ENCODE assay signal across 16 cellular contexts in the genomic region with DNA sequence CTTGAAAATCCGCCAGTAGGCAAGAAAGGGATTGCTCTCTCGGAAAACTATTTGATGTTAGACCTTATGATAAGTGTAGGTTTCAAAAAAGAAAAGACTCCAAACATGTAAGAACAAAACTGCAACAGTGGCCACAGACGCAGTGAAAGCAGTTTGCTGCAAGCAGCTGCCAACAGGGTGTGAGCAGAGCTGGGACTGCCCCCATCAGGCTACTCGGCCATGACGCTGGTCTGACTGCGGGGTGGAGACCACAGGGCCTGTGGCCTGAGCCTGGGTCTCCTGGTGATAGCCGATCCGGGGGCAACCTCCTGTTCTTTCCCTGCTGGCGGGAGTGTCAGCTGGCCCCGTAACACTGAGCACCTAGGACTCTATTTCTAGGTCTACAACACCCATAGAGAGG.
A peak's percentile ranks its signal among the peaks of the same experiment; 100 is the strongest.
DNase-seq lines count a peak whose midpoint lies in the region; ATAC-seq, FAIRE-seq and TF ChIP-seq lines count a peak whose summit lies in the region.
"Had no signal": no experiment of that assay in that cellular context is flagged by ENCODE, and none has a peak within 500 bp of the region (broad histone marks: within the 10 kb centered on the region; RNA-seq: fewer than 3 reads in every experiment).

No MANE protein-coding gene starts in this region.

- ATAC-seq in GM18502 (IDR thresholded peaks at IDR 0.05; ENCODE audit: poor library complexity, unreplicated experiment) (peak; percentile 60), GM21526 (IDR thresholded peaks at IDR 0.05; ENCODE audit: low FRiP score, unreplicated experiment) (peak; percentile 80), WTC11 (peak; percentile 46; the same call in 1 of the 2 replicates), GM21528 (IDR thresholded peaks at IDR 0.05; ENCODE audit: low FRiP score, unreplicated experiment) (no peak), GM19324 (IDR thresholded peaks at IDR 0.05; ENCODE audit: low FRiP score, unreplicated experiment) (no peak)
- ATAC-seq: activated naive CD8-positive, alpha-beta T cell treated with anti-CD3 and anti-CD28 coated beads, Interleukin-2, amount 50 U/mL, for 24 hours; gastrocnemius medialis; HepG2 had no signal

- no peak for FAIRE-seq in urothelium cell line (lab: Jason Lieb, UNC)
- FAIRE-seq: HepG2 had no signal

- TF ChIP-seq POLR2A in prostate gland (IDR thresholded peaks at IDR 0.05) = no peak

- H3K27me3 Mint-ChIP-seq in WTC11 (ENCODE audit: low read depth) = no peaks in the 10 kb centered on the region
- H3K27me3 Mint-ChIP-seq: activated naive CD8-positive, alpha-beta T cell treated with anti-CD3 and anti-CD28 coated beads, Interleukin-2, amount 50 U/mL, for 24 hours; dendritic cell treated with granulocyte-macrophage colony-stimulating factor and Interleukin-4, amounts not matched to agents 40 ng/mL and 50 ng/mL, for 4 days had no signal

- H3K4me1 ChIP-seq in prostate gland (replicated peaks) = peaks cover 17% of the 10 kb centered on the region
- H3K4me1 ChIP-seq: gastrocnemius medialis, left ventricle myocardium inferior, SJCRH30 had no signal

- no peaks in the 10 kb centered on the region for H3K27me3 ChIP-seq in prostate gland (replicated peaks; ENCODE audit: insufficient read depth)
- H3K27me3 ChIP-seq: gastrocnemius medialis, SJCRH30 had no signal

- no peak for DNase-seq in WTC11 (ENCODE audit: low spot score)
- DNase-seq in prostate gland (ENCODE audit: low spot score) = peak; percentile 54
- no peak for DNase-seq in urothelium cell line (ENCODE audit: low spot score)
- no peak for DNase-seq in NOMO-1 (lab: John Stamatoyannopoulos, UW; ENCODE audit: unreplicated experiment in 2 of 2)
- DNase-seq: activated naive CD8-positive, alpha-beta T cell treated with anti-CD3 and anti-CD28 coated beads, Interleukin-2, amount 50 U/mL, for 24 hours; gastrocnemius medialis; left ventricle myocardium inferior; NCI-H1417; NCI-H526 treated with DMSO at 0.1 percent for 48 hours; SJCRH30 had no signal

- POLR2A ChIA-PET in WTC11 (lab: Charles Lee) = no interaction called here

- no peaks in the 10 kb centered on the region for H3K9me3 ChIP-seq in prostate gland

- TF ChIP-seq CTCF in WTC11 (IDR thresholded peaks at IDR 0.05) (no peak), prostate gland (IDR thresholded peaks at IDR 0.05) (peak in 1 of 4 experiments; percentile 8)

- peaks cover 74% of the 10 kb centered on the region for H3K36me3 Mint-ChIP-seq in WTC11

- peak overlapping the region; percentile 43; the same call in 1 of the 2 replicates for H3K27ac Mint-ChIP-seq in WTC11
- H3K27ac Mint-ChIP-seq: activated naive CD8-positive, alpha-beta T cell treated with anti-CD3 and anti-CD28 coated beads, Interleukin-2, amount 50 U/mL, for 24 hours; dendritic cell treated with granulocyte-macrophage colony-stimulating factor and Interleukin-4, amounts not matched to agents 40 ng/mL and 50 ng/mL, for 4 days had no signal

- no peak overlapping the region for H3K4me3 Mint-ChIP-seq in WTC11
- H3K4me3 Mint-ChIP-seq: activated naive CD8-positive, alpha-beta T cell treated with anti-CD3 and anti-CD28 coated beads, Interleukin-2, amount 50 U/mL, for 24 hours; dendritic cell treated with granulocyte-macrophage colony-stimulating factor and Interleukin-4, amounts not matched to agents 40 ng/mL and 50 ng/mL, for 4 days had no signal

- peaks cover 0 to 1% of the 10 kb centered on the region in 2 donors for H3K36me3 ChIP-seq in prostate gland

- CTCF ChIA-PET in WTC11 (lab: Charles Lee) = no interaction called here

- no peak overlapping the region for H3K4me3 ChIP-seq in prostate gland
- H3K4me3 ChIP-seq: gastrocnemius medialis, left ventricle myocardium inferior, SJCRH30 had no signal

- 0 out of 2 replicates have a peak, but pooled peaks cover 4% of the 10 kb centered on the region for H3K4me1 Mint-ChIP-seq in WTC11
- H3K4me1 Mint-ChIP-seq: activated naive CD8-positive, alpha-beta T cell treated with anti-CD3 and anti-CD28 coated beads, Interleukin-2, amount 50 U/mL, for 24 hours had no signal

- WGBS in prostate gland = 26% methylated on average over 10 of the region's 10 CpGs

- peak overlapping the region; percentile 73 to 76 for H3K27ac ChIP-seq in prostate gland
- H3K27ac ChIP-seq: gastrocnemius medialis, left ventricle myocardium inferior, SJCRH30 had no signal

- peaks cover 20% of the 10 kb centered on the region for H3K9me3 Mint-ChIP-seq in WTC11

- intact Hi-C loops in prostate gland (cut with DNase I) = no loop called here

TF ChIP-seq in WTC11, 78 proteins besides CTCF, POLR2A, EP300 and RAD21 (continues in another document):
- TF ChIP-seq TEAD1 (CRISPR knock-in tag; IDR thresholded peaks at IDR 0.05) (no peak), RORB (CRISPR knock-in tag; IDR thresholded peaks at IDR 0.05) (no peak), ZNF121 (CRISPR knock-in tag; IDR thresholded peaks at IDR 0.05) (no peak), SMAD3 (CRISPR knock-in tag; IDR thresholded peaks at IDR 0.05; ENCODE audit: borderline replicate concordance) (no peak), CBFB (CRISPR knock-in tag; IDR thresholded peaks at IDR 0.05; ENCODE audit: low read depth) (no peak), ATF1 (CRISPR knock-in tag; IDR thresholded peaks at IDR 0.05) (no peak), E2F4 (CRISPR knock-in tag; IDR thresholded peaks at IDR 0.05; ENCODE audit: borderline replicate concordance, low read depth) (no peak), ESRRA (CRISPR knock-in tag; IDR thresholded peaks at IDR 0.05; ENCODE audit: borderline replicate concordance) (no peak), TCF7 (CRISPR knock-in tag; IDR thresholded peaks at IDR 0.05; ENCODE audit: low read depth) (no peak), IRF1 (CRISPR knock-in tag; IDR thresholded peaks at IDR 0.05) (no peak)
- TF ChIP-seq, protein P1, sequence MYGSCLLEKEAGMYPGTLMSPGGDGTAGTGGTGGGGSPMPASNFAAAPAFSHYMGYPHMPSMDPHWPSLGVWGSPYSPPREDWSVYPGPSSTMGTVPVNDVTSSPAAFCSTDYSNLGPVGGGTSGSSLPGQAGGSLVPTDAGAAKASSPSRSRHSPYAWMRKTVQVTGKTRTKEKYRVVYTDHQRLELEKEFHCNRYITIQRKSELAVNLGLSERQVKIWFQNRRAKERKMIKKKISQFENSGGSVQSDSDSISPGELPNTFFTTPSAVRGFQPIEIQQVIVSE (CRISPR knock-in tag; IDR thresholded peaks at IDR 0.05; ENCODE audit: borderline replicate concordance) = no peak
- TF ChIP-seq, protein P2, sequence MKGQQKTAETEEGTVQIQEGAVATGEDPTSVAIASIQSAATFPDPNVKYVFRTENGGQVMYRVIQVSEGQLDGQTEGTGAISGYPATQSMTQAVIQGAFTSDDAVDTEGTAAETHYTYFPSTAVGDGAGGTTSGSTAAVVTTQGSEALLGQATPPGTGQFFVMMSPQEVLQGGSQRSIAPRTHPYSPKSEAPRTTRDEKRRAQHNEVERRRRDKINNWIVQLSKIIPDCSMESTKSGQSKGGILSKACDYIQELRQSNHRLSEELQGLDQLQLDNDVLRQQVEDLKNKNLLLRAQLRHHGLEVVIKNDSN (CRISPR knock-in tag; IDR thresholded peaks at IDR 0.05) = no peak
- TF ChIP-seq, protein P3, sequence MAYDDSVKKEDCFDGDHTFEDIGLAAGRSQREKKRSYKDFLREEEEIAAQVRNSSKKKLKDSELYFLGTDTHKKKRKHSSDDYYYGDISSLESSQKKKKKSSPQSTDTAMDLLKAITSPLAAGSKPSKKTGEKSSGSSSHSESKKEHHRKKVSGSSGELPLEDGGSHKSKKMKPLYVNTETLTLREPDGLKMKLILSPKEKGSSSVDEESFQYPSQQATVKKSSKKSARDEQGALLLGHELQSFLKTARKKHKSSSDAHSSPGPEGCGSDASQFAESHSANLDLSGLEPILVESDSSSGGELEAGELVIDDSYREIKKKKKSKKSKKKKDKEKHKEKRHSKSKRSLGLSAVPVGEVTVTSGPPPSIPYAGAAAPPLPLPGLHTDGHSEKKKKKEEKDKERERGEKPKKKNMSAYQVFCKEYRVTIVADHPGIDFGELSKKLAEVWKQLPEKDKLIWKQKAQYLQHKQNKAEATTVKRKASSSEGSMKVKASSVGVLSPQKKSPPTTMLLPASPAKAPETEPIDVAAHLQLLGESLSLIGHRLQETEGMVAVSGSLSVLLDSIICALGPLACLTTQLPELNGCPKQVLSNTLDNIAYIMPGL (CRISPR knock-in tag; IDR thresholded peaks at IDR 0.05) = no peak
- TF ChIP-seq, protein P4, sequence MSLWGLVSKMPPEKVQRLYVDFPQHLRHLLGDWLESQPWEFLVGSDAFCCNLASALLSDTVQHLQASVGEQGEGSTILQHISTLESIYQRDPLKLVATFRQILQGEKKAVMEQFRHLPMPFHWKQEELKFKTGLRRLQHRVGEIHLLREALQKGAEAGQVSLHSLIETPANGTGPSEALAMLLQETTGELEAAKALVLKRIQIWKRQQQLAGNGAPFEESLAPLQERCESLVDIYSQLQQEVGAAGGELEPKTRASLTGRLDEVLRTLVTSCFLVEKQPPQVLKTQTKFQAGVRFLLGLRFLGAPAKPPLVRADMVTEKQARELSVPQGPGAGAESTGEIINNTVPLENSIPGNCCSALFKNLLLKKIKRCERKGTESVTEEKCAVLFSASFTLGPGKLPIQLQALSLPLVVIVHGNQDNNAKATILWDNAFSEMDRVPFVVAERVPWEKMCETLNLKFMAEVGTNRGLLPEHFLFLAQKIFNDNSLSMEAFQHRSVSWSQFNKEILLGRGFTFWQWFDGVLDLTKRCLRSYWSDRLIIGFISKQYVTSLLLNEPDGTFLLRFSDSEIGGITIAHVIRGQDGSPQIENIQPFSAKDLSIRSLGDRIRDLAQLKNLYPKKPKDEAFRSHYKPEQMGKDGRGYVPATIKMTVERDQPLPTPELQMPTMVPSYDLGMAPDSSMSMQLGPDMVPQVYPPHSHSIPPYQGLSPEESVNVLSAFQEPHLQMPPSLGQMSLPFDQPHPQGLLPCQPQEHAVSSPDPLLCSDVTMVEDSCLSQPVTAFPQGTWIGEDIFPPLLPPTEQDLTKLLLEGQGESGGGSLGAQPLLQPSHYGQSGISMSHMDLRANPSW (CRISPR knock-in tag; conservative IDR thresholded peaks at IDR 0.05; ENCODE audit: low read depth) = no peak

Comparison
In these comparisons a context has a peak if more than half of its experiments do, and no peak if none do; other contexts are left out.
1. ATAC-seq: peak in GM18502 (single experiment), GM21526 (single experiment) and WTC11 (single experiment); none in GM21528 (single experiment) and GM19324 (single experiment).